1 cellular context compared by ENCODE assay signal in the genomic region with DNA sequence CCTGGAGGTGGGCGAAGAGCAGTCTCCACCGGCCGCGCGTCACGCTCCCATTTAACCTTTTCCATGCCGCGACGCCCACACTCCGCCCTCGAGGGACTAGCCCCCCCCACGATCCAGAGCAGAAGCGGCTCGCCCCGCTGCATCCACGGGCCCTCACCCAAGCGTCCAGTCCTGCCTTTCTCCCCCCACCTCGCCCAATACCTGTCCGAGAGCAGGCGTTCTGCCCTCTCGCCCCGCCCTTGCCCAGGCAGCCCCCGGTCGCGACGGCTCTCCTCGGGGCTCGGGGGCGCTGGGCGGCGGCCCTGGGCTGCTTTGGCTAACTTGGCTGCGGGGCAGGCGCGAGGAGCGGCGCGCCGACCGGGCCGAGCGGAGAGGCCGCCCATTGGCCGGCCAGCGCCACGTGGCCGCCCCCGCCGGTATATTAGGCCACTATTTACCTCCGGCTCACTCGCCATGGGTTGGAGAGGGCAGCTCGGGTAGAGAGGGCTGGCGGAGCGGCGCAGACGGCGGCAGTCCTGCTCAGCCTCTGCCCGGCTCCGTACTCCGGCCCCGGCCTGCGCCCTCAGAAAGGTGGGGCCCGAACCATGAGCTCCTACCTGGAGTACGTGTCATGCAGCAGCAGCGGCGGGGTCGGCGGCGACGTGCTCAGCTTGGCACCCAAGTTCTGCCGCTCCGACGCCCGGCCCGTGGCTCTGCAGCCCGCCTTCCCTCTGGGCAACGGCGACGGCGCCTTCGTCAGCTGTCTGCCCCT.
TF ChIP-seq lines count a peak whose summit lies in the region.

A gene (plus strand): TSS at position 451 of the 751 bp plus-strand sequence. CDS start 134 bp downstream, at position 585.

TF ChIP-seq in HepG2, 621 proteins besides CTCF, POLR2A, EP300 and RAD21 (continued from another document and continues in another):
- TF ChIP-seq, protein P1, sequence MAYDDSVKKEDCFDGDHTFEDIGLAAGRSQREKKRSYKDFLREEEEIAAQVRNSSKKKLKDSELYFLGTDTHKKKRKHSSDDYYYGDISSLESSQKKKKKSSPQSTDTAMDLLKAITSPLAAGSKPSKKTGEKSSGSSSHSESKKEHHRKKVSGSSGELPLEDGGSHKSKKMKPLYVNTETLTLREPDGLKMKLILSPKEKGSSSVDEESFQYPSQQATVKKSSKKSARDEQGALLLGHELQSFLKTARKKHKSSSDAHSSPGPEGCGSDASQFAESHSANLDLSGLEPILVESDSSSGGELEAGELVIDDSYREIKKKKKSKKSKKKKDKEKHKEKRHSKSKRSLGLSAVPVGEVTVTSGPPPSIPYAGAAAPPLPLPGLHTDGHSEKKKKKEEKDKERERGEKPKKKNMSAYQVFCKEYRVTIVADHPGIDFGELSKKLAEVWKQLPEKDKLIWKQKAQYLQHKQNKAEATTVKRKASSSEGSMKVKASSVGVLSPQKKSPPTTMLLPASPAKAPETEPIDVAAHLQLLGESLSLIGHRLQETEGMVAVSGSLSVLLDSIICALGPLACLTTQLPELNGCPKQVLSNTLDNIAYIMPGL (CRISPR knock-in tag; IDR thresholded peaks at IDR 0.05; ENCODE audit: borderline replicate concordance in 1 of 2, low read depth in 1 of 2), result peak in 1 of 2 experiments; percentile 50; a peak in 3 of 4 replicates
- TF ChIP-seq SOX6 (IDR thresholded peaks at IDR 0.05), result no peak
- no peak; the same call in 1 of the 2 replicates for TF ChIP-seq SOX6 (CRISPR knock-in tag; IDR thresholded peaks at IDR 0.05)
- peak; percentile 22; the same call in 1 of the 2 replicates for TF ChIP-seq ZBTB3 (CRISPR knock-in tag; IDR thresholded peaks at IDR 0.05; ENCODE audit: borderline replicate concordance, low read depth)
- 0 out of 2 replicates have a peak, but pooled peaks have one; percentile 54 for TF ChIP-seq ZNF761 (CRISPR knock-in tag; conservative IDR thresholded peaks at IDR 0.05)
- TF ChIP-seq, protein P2, sequence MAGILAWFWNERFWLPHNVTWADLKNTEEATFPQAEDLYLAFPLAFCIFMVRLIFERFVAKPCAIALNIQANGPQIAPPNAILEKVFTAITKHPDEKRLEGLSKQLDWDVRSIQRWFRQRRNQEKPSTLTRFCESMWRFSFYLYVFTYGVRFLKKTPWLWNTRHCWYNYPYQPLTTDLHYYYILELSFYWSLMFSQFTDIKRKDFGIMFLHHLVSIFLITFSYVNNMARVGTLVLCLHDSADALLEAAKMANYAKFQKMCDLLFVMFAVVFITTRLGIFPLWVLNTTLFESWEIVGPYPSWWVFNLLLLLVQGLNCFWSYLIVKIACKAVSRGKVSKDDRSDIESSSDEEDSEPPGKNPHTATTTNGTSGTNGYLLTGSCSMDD (CRISPR knock-in tag; IDR thresholded peaks at IDR 0.05), result no peak
- no peak for TF ChIP-seq ZSCAN20 (CRISPR knock-in tag; IDR thresholded peaks at IDR 0.05; ENCODE audit: borderline replicate concordance)
- no peak for TF ChIP-seq CAMTA2 (CRISPR knock-in tag; IDR thresholded peaks at IDR 0.05; ENCODE audit: borderline replicate concordance)
- TF ChIP-seq, protein P3, sequence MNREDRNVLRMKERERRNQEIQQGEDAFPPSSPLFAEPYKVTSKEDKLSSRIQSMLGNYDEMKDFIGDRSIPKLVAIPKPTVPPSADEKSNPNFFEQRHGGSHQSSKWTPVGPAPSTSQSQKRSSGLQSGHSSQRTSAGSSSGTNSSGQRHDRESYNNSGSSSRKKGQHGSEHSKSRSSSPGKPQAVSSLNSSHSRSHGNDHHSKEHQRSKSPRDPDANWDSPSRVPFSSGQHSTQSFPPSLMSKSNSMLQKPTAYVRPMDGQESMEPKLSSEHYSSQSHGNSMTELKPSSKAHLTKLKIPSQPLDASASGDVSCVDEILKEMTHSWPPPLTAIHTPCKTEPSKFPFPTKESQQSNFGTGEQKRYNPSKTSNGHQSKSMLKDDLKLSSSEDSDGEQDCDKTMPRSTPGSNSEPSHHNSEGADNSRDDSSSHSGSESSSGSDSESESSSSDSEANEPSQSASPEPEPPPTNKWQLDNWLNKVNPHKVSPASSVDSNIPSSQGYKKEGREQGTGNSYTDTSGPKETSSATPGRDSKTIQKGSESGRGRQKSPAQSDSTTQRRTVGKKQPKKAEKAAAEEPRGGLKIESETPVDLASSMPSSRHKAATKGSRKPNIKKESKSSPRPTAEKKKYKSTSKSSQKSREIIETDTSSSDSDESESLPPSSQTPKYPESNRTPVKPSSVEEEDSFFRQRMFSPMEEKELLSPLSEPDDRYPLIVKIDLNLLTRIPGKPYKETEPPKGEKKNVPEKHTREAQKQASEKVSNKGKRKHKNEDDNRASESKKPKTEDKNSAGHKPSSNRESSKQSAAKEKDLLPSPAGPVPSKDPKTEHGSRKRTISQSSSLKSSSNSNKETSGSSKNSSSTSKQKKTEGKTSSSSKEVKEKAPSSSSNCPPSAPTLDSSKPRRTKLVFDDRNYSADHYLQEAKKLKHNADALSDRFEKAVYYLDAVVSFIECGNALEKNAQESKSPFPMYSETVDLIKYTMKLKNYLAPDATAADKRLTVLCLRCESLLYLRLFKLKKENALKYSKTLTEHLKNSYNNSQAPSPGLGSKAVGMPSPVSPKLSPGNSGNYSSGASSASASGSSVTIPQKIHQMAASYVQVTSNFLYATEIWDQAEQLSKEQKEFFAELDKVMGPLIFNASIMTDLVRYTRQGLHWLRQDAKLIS (CRISPR knock-in tag; IDR thresholded peaks at IDR 0.05), result no peak
- TF ChIP-seq DMAP1 (CRISPR knock-in tag; IDR thresholded peaks at IDR 0.05), result no peak
- TF ChIP-seq, protein P4, sequence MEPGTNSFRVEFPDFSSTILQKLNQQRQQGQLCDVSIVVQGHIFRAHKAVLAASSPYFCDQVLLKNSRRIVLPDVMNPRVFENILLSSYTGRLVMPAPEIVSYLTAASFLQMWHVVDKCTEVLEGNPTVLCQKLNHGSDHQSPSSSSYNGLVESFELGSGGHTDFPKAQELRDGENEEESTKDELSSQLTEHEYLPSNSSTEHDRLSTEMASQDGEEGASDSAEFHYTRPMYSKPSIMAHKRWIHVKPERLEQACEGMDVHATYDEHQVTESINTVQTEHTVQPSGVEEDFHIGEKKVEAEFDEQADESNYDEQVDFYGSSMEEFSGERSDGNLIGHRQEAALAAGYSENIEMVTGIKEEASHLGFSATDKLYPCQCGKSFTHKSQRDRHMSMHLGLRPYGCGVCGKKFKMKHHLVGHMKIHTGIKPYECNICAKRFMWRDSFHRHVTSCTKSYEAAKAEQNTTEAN (CRISPR knock-in tag; conservative IDR thresholded peaks at IDR 0.05), result 0 out of 2 replicates have a peak, but pooled peaks have one; percentile 19
- TF ChIP-seq, protein P5, sequence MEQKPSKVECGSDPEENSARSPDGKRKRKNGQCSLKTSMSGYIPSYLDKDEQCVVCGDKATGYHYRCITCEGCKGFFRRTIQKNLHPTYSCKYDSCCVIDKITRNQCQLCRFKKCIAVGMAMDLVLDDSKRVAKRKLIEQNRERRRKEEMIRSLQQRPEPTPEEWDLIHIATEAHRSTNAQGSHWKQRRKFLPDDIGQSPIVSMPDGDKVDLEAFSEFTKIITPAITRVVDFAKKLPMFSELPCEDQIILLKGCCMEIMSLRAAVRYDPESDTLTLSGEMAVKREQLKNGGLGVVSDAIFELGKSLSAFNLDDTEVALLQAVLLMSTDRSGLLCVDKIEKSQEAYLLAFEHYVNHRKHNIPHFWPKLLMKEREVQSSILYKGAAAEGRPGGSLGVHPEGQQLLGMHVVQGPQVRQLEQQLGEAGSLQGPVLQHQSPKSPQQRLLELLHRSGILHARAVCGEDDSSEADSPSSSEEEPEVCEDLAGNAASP (CRISPR knock-in tag; IDR thresholded peaks at IDR 0.05; ENCODE audit: borderline replicate concordance), result peak; percentile 7; the same call in 1 of the 2 replicates
- no peak for TF ChIP-seq NFE2 (CRISPR knock-in tag; IDR thresholded peaks at IDR 0.05)
- no peak for TF ChIP-seq RXRB (CRISPR knock-in tag; IDR thresholded peaks at IDR 0.05; ENCODE audit: borderline replicate concordance)
- TF ChIP-seq PAWR (CRISPR knock-in tag; IDR thresholded peaks at IDR 0.05; ENCODE audit: borderline replicate concordance), result no peak
- peak; percentile 79; the same call in 1 of the 2 replicates for TF ChIP-seq CCDC6 (CRISPR knock-in tag; IDR thresholded peaks at IDR 0.05)
- TF ChIP-seq MAFF (IDR thresholded peaks at IDR 0.05; ENCODE audit: low read depth, low read length), result no peak
- no peak for TF ChIP-seq RBAK (CRISPR knock-in tag; IDR thresholded peaks at IDR 0.05)
- TF ChIP-seq GZF1 (CRISPR knock-in tag; IDR thresholded peaks at IDR 0.05), result 0 out of 2 replicates have a peak, but pooled peaks have one; percentile 9
- TF ChIP-seq, protein P6, sequence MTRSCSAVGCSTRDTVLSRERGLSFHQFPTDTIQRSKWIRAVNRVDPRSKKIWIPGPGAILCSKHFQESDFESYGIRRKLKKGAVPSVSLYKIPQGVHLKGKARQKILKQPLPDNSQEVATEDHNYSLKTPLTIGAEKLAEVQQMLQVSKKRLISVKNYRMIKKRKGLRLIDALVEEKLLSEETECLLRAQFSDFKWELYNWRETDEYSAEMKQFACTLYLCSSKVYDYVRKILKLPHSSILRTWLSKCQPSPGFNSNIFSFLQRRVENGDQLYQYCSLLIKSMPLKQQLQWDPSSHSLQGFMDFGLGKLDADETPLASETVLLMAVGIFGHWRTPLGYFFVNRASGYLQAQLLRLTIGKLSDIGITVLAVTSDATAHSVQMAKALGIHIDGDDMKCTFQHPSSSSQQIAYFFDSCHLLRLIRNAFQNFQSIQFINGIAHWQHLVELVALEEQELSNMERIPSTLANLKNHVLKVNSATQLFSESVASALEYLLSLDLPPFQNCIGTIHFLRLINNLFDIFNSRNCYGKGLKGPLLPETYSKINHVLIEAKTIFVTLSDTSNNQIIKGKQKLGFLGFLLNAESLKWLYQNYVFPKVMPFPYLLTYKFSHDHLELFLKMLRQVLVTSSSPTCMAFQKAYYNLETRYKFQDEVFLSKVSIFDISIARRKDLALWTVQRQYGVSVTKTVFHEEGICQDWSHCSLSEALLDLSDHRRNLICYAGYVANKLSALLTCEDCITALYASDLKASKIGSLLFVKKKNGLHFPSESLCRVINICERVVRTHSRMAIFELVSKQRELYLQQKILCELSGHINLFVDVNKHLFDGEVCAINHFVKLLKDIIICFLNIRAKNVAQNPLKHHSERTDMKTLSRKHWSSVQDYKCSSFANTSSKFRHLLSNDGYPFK (CRISPR knock-in tag; IDR thresholded peaks at IDR 0.05; ENCODE audit: borderline replicate concordance), result peak; percentile 61; the same call in 1 of the 2 replicates
- TF ChIP-seq, protein P7, sequence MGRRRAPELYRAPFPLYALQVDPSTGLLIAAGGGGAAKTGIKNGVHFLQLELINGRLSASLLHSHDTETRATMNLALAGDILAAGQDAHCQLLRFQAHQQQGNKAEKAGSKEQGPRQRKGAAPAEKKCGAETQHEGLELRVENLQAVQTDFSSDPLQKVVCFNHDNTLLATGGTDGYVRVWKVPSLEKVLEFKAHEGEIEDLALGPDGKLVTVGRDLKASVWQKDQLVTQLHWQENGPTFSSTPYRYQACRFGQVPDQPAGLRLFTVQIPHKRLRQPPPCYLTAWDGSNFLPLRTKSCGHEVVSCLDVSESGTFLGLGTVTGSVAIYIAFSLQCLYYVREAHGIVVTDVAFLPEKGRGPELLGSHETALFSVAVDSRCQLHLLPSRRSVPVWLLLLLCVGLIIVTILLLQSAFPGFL (CRISPR knock-in tag; IDR thresholded peaks at IDR 0.05), result no peak
- 0 out of 2 replicates have a peak, but pooled peaks have one; percentile 23 for TF ChIP-seq CHD2 (IDR thresholded peaks at IDR 0.05; ENCODE audit: low read depth, low read length)
- no peak for TF ChIP-seq ZSCAN30 (CRISPR knock-in tag; IDR thresholded peaks at IDR 0.05)
- no peak for TF ChIP-seq ZNF138 (CRISPR knock-in tag; IDR thresholded peaks at IDR 0.05; ENCODE audit: low read depth)
- TF ChIP-seq ZNF264 (CRISPR knock-in tag; IDR thresholded peaks at IDR 0.05), result no peak
- TF ChIP-seq, protein P8, sequence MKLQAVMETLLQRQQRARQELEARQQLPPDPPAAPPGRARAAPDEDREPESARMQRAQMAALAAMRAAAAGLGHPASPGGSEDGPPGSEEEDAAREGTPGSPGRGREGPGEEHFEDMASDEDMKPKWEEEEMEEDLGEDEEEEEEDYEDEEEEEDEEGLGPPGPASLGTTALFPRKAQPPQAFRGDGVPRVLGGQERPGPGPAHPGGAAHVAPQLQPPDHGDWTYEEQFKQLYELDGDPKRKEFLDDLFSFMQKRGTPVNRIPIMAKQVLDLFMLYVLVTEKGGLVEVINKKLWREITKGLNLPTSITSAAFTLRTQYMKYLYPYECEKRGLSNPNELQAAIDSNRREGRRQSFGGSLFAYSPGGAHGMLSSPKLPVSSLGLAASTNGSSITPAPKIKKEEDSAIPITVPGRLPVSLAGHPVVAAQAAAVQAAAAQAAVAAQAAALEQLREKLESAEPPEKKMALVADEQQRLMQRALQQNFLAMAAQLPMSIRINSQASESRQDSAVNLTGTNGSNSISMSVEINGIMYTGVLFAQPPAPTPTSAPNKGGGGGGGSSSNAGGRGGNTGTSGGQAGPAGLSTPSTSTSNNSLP (IDR thresholded peaks at IDR 0.05; ENCODE audit: low read depth, low read length), result no peak
- no peak for TF ChIP-seq ZNF10 (CRISPR knock-in tag; IDR thresholded peaks at IDR 0.05; ENCODE audit: borderline replicate concordance, low read depth)
- TF ChIP-seq, protein P9, sequence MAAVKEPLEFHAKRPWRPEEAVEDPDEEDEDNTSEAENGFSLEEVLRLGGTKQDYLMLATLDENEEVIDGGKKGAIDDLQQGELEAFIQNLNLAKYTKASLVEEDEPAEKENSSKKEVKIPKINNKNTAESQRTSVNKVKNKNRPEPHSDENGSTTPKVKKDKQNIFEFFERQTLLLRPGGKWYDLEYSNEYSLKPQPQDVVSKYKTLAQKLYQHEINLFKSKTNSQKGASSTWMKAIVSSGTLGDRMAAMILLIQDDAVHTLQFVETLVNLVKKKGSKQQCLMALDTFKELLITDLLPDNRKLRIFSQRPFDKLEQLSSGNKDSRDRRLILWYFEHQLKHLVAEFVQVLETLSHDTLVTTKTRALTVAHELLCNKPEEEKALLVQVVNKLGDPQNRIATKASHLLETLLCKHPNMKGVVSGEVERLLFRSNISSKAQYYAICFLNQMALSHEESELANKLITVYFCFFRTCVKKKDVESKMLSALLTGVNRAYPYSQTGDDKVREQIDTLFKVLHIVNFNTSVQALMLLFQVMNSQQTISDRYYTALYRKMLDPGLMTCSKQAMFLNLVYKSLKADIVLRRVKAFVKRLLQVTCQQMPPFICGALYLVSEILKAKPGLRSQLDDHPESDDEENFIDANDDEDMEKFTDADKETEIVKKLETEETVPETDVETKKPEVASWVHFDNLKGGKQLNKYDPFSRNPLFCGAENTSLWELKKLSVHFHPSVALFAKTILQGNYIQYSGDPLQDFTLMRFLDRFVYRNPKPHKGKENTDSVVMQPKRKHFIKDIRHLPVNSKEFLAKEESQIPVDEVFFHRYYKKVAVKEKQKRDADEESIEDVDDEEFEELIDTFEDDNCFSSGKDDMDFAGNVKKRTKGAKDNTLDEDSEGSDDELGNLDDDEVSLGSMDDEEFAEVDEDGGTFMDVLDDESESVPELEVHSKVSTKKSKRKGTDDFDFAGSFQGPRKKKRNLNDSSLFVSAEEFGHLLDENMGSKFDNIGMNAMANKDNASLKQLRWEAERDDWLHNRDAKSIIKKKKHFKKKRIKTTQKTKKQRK (IDR thresholded peaks at IDR 0.05; ENCODE audit: low read length), result no peak
- no peak for TF ChIP-seq GATA4 (IDR thresholded peaks at IDR 0.05; ENCODE audit: borderline replicate concordance, low read depth)
- TF ChIP-seq, protein P10, sequence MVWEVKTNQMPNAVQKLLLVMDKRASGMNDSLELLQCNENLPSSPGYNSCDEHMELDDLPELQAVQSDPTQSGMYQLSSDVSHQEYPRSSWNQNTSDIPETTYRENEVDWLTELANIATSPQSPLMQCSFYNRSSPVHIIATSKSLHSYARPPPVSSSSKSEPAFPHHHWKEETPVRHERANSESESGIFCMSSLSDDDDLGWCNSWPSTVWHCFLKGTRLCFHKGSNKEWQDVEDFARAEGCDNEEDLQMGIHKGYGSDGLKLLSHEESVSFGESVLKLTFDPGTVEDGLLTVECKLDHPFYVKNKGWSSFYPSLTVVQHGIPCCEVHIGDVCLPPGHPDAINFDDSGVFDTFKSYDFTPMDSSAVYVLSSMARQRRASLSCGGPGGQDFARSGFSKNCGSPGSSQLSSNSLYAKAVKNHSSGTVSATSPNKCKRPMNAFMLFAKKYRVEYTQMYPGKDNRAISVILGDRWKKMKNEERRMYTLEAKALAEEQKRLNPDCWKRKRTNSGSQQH (CRISPR knock-in tag; IDR thresholded peaks at IDR 0.05; ENCODE audit: low read depth), result 0 out of 2 replicates have a peak, but pooled peaks have one; percentile 21
- peak; percentile 53; the same call in 1 of the 2 replicates for TF ChIP-seq KMT2B (CRISPR knock-in tag; IDR thresholded peaks at IDR 0.05)
